18 cellular contexts compared by ENCODE assay signal in the genomic region with DNA sequence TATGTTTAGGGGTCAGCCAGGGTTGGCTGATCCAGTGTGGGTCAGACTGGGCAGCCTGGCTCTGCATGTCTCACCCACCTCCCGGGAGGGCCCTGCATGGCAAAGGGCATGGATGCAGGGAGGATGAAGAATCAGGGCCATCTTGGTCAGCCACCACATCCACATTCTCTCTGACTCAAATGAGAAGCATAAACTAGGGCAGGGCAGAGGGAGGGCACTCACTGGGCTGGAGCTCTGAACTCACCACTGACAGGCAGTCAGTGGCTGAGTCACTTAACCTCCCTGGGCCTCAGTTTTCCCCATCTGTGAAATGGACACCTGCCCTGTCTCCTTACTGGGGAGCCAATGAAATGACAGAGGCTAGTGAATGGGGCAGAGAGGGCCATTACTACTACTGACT. TPM values are rescaled to one million over a fixed set of nuclear protein-coding genes. Genes with fewer than 3 reads are reported as not detected.
DNase-seq lines count a peak whose midpoint lies in the region; ATAC-seq, FAIRE-seq and TF ChIP-seq lines count a peak whose summit lies in the region.
"Had no signal": no experiment of that assay in that cellular context is flagged by ENCODE, and none has a peak within 500 bp of the region (broad histone marks: within the 10 kb centered on the region; RNA-seq: fewer than 3 reads in every experiment).

No MANE protein-coding gene starts in this region.

- CTCF ChIA-PET in PC-3 (lab: Charles Lee) (no interaction called here), H1 (lab: Charles Lee; ENCODE audit: partially characterized antibody) (no interaction called here), T-cell (lab: Charles Lee) (no interaction called here)

- no TSS peak for BruUV-seq in PC-3 (replicated peaks; lab: Mats Ljungman, UMichigan)

- H4K91ac ChIP-seq in H1 (replicated peaks; ENCODE audit: insufficient read length, low read length) = no peak overlapping the region

- no peak overlapping the region for H2BK120ac ChIP-seq in H1 (replicated peaks; ENCODE audit: low read depth, low read length)

- H2BK5ac ChIP-seq in H1 (ENCODE audit: low read depth, low read length) = no peak overlapping the region

- FAIRE-seq in H1 (lab: Jason Lieb, UNC) = no peak
- FAIRE-seq in pancreas (lab: Jason Lieb, UNC) = no peak
- FAIRE-seq: A204.1, GM12892 had no signal

- no peak overlapping the region for H3K4me3 Mint-ChIP-seq in T-cell
- H3K4me3 Mint-ChIP-seq: CD8-positive, alpha-beta T cell; GM23338 had no signal

- no peak overlapping the region for H3K4ac ChIP-seq in H1 (replicated peaks; ENCODE audit: insufficient read length, low read depth, low read length)

- H4K20me1 ChIP-seq in PC-3 (ENCODE audit: low read length) = no peaks in the 10 kb centered on the region
- H4K20me1 ChIP-seq in H1 (replicated peaks in 1 of 2; ENCODE audit: control insufficient read depth in 1 of 2, insufficient read depth in 2 of 2, low read length in 2 of 2) = no peaks in the 10 kb centered on the region
- H4K20me1 ChIP-seq: BLaER1 had no signal

- H3K9me3 Mint-ChIP-seq in T-cell = no peaks in the 10 kb centered on the region
- H3K9me3 Mint-ChIP-seq: CD8-positive, alpha-beta T cell had no signal

- no peak for TF ChIP-seq EP300 in H1 (IDR thresholded peaks at IDR 0.05; ENCODE audit: borderline replicate concordance in 1 of 2, low read depth in 2 of 2, low read length in 2 of 2)

- TF ChIP-seq POLR2A in H1 (IDR thresholded peaks at IDR 0.05; ENCODE audit: control extremely low read depth in 1 of 2, low read depth in 2 of 2, low read length in 2 of 2) = no peak

- no peaks in the 10 kb centered on the region for H3F3A ChIP-seq in PC-3 (ENCODE audit: low read length, unreplicated experiment)

- no peaks in the 10 kb centered on the region for H3K23me2 ChIP-seq in H1 (ENCODE audit: low read depth, low read length)

- no peak overlapping the region for H3K56ac ChIP-seq in H1 (replicated peaks; ENCODE audit: insufficient read length, low read depth, low read length)

- H3K23ac ChIP-seq in H1 (ENCODE audit: insufficient read length) = no peak overlapping the region

- H3K27me3 ChIP-seq in PC-3 (ENCODE audit: low read length) = no peaks in the 10 kb centered on the region
- no peaks in the 10 kb centered on the region for H3K27me3 ChIP-seq in H1 (replicated peaks in 1 of 4; ENCODE audit: control insufficient read depth in 3 of 4, extremely low read depth in 1 of 4, insufficient read depth in 3 of 4, low read length in 3 of 4)
- H3K27me3 ChIP-seq in pancreas = no peaks in the 10 kb centered on the region
- H3K27me3 ChIP-seq: BLaER1, SJSA1 had no signal

- intact Hi-C loops in PC-3 (cut with micrococcal nuclease) (loop anchor here (5.0 kb wide), 1 partner anchor 50 kb away; no protein-coding TSS in a partner anchor), pancreas (cut with DNase I) (no loop called here)

- POLR2A ChIA-PET in PC-3 (lab: Charles Lee; ENCODE audit: unreplicated experiment) = no interaction called here
- POLR2A ChIA-PET in H1 (lab: Charles Lee; ENCODE audit: partially characterized antibody) = no interaction called here
- POLR2A ChIA-PET in T-cell (lab: Charles Lee) = no interaction called here

- H3K4me2 ChIP-seq in PC-3 (ENCODE audit: low read length) (no peak overlapping the region), H1 (ENCODE audit: insufficient read depth in 1 of 2, low read depth in 2 of 2, low read length in 2 of 2) (no peak overlapping the region)
- H3K4me2 ChIP-seq: BLaER1, GM23338 had no signal

- H3K9me3 ChIP-seq in PC-3 (ENCODE audit: low read length) (no peaks in the 10 kb centered on the region), H1 (ENCODE audit: insufficient read depth in 2 of 2, low read depth in 1 of 2, low read length in 1 of 2) (no peaks in the 10 kb centered on the region), pancreas (no peaks in the 10 kb centered on the region)
- H3K9me3 ChIP-seq: BLaER1, SJSA1 had no signal

- H3K27ac Mint-ChIP-seq in T-cell = no peak overlapping the region
- H3K27ac Mint-ChIP-seq: CD8-positive, alpha-beta T cell; GM23338 had no signal

- no peaks in the 10 kb centered on the region for H3K36me3 ChIP-seq in PC-3 (ENCODE audit: low read depth, low read length)
- H3K36me3 ChIP-seq in H1 (ENCODE audit: control insufficient read depth in 2 of 4, insufficient read depth in 4 of 4, low read length in 3 of 4) = no peaks in the 10 kb centered on the region
- H3K36me3 ChIP-seq in pancreas = no peaks in the 10 kb centered on the region
- H3K36me3 ChIP-seq: BLaER1, SJSA1 had no signal

- no peak overlapping the region for H4K8ac ChIP-seq in H1 (ENCODE audit: extremely low read depth, insufficient read depth, low read length)

- no peak overlapping the region for H2BK15ac ChIP-seq in H1 (ENCODE audit: low read length)

- no peak overlapping the region for H2BK12ac ChIP-seq in H1 (ENCODE audit: low read depth, low read length)

- no peaks in the 10 kb centered on the region for H3K4me1 Mint-ChIP-seq in T-cell

- no peaks in the 10 kb centered on the region for H3K79me2 ChIP-seq in PC-3 (ENCODE audit: low read length)
- H3K79me2 ChIP-seq in H1 (ENCODE audit: control insufficient read depth in 1 of 2, insufficient read depth in 2 of 2, low read length in 2 of 2) = no peaks in the 10 kb centered on the region

- H3K4me1 ChIP-seq in PC-3 (ENCODE audit: insufficient read depth, low read length) = peaks cover 11% of the 10 kb centered on the region; the same call in 1 of the 2 replicates
- no peaks in the 10 kb centered on the region for H3K4me1 ChIP-seq in H1 (replicated peaks in 1 of 4; ENCODE audit: control insufficient read depth in 3 of 4, insufficient read depth in 4 of 4, low read length in 3 of 4)
- H3K4me1 ChIP-seq in pancreas = peaks cover 8 to 17% (median 13%) of the 10 kb centered on the region in 3 donors

- WGBS in H1 (ENCODE audit: extremely low coverage in 1 of 2, insufficient coverage in 1 of 2, insufficient read length in 1 of 2, insufficient replicate concordance in 2 of 2, low coverage in 1 of 2, low lambda C conversion rate in 2 of 2, missing lambda C conversion rate in 1 of 2), 2 experiments = 90% methylated on average over 1 of the region's 1 CpG; no CpG with 5 or more reads in 1 of the 2 experiments
- WGBS in pancreas, 2 donors = 47 to 48% methylated on average over 1 of the region's 1 CpG

- H3K27me3 Mint-ChIP-seq in T-cell = peaks cover 16 to 24% of the 10 kb centered on the region in 2 donors

- no peak overlapping the region for H3K27ac ChIP-seq in PC-3 (ENCODE audit: low read length)
- no peak overlapping the region for H3K27ac ChIP-seq in H1 (ENCODE audit: low read depth, low read length)
- H3K27ac ChIP-seq in pancreas = peak overlapping the region in 3 of 4 donors; percentile 36 to 85 (median 64)
- H3K27ac ChIP-seq: BLaER1, SJSA1 had no signal

- no peak overlapping the region for H3K18ac ChIP-seq in H1 (ENCODE audit: extremely low read depth, low read length)

- H3K79me1 ChIP-seq in H1 (ENCODE audit: low read depth, low read length) = no peaks in the 10 kb centered on the region

- ATAC-seq in PC-3 = no peak
- peak in 1 of 4 donors; percentile 1 for ATAC-seq in pancreas
- ATAC-seq in SK-N-SH treated with all-trans-retinoic acid at 6 μM for 48 hours = no peak
- ATAC-seq in T-cell (replicated peaks in 1 of 4) = no peak
- ATAC-seq: CD8-positive, alpha-beta T cell; GM23338 had no signal

- H3K9me2 ChIP-seq in PC-3 (replicated peaks; ENCODE audit: low read length) = no peaks in the 10 kb centered on the region

- no peak overlapping the region for H3K4me3 ChIP-seq in PC-3 (ENCODE audit: low read length)
- H3K4me3 ChIP-seq in H1 (ENCODE audit: extremely low read depth in 1 of 4, insufficient read depth in 2 of 4, low read depth in 3 of 4, low read length in 4 of 4) = no peak overlapping the region
- H3K4me3 ChIP-seq in pancreas = no peak overlapping the region
- H3K4me3 ChIP-seq: BLaER1, GM23338, SJSA1 had no signal

- no peak overlapping the region for H4K5ac ChIP-seq in H1 (ENCODE audit: insufficient read length, low read depth, low read length)

- no peak overlapping the region for H2AK5ac ChIP-seq in H1 (ENCODE audit: low read depth, low read length)

- TF ChIP-seq RAD21 in H1 (IDR thresholded peaks at IDR 0.05 in 1 of 2, conservative IDR thresholded peaks at IDR 0.05 in 1 of 2; ENCODE audit: low read depth in 2 of 2, low read length in 2 of 2) = no peak

- H3K14ac ChIP-seq in H1 (ENCODE audit: insufficient read length) = no peak overlapping the region

- no peaks in the 10 kb centered on the region for H3K36me3 Mint-ChIP-seq in T-cell
- H3K36me3 Mint-ChIP-seq: CD8-positive, alpha-beta T cell had no signal

- H2AFZ ChIP-seq in PC-3 (ENCODE audit: low read length) (no peak overlapping the region), H1 (ENCODE audit: low read length) (no peak overlapping the region)
- H2AFZ ChIP-seq: GM23338 had no signal

- H2BK20ac ChIP-seq in H1 (ENCODE audit: low read length) = no peak overlapping the region

- TF ChIP-seq CTCF in PC-3 (conservative IDR thresholded peaks at IDR 0.05; ENCODE audit: low read depth, low read length) = no peak
- TF ChIP-seq CTCF in H1 (IDR thresholded peaks at IDR 0.05; ENCODE audit: control extremely low read depth in 1 of 3, insufficient read depth in 1 of 3, low read depth in 1 of 3, low read length in 3 of 3) = no peak
- TF ChIP-seq CTCF in pancreas (IDR thresholded peaks at IDR 0.05) = no peak

- DNase-seq in EL (peak; percentile 19), PC-3 (peak; percentile 11), H1 (ENCODE audit: low read depth in 1 of 2, low spot score in 2 of 2) (no peak), pancreas (peak in 2 of 6 donors; percentile 65 to 78), NCI-H774 (lab: John Stamatoyannopoulos, UW) (no peak), T-cell (no peak)
- DNase-seq: CD8-positive, alpha-beta T cell; GDM1; NCI-H1105 treated with DMSO at 0.1 percent for 48 hours; NCI-H187; NCI-H69; OCI-M1 had no signal

- H3K9ac ChIP-seq in PC-3 (ENCODE audit: low read length) (no peak overlapping the region), H1 (replicated peaks in 1 of 4; ENCODE audit: extremely low read depth in 1 of 4, low read depth in 3 of 4, low read length in 3 of 4) (no peak overlapping the region)
- H3K9ac ChIP-seq: BLaER1 had no signal

RNA-seq across cellular contexts. Expression of a gene that starts 4.3 kb away (rescaled TPM):
- total RNA-seq in PC-3 (2014; rRNA removed) (not detected in 2 replicates), pancreas (over 10,000 TPM in 2 of 6 donors, 1,000 to 10,000 TPM in 3, 100 to 1,000 TPM in 1; 360 to 20,184 (median 5,030) TPM), T-cell (1 to 10 TPM in 3 of 5 donors, not detected in 2; 1.3 to 1.8 (median 1.5) TPM)
- total RNA-seq in H1 (2021; fragmentation: NEBNext Ultra II Directional; extraction: Animal tissue kit (Norgen Biotek cat#: 25700)) = not detected in 2 replicates
- polyA plus RNA-seq in H1 (2011; rRNA removed) (not detected in 2 replicates), pancreas (1,000 to 10,000 TPM; 2,295 to 3,502 TPM)
- not detected for polyA plus RNA-seq in H1 (2011; cell fraction: cytosol; rRNA removed)
- polyA plus RNA-seq in H1 (2011; cell fraction: nucleus; rRNA removed) = not detected
- polyA plus RNA-seq in H1 (2012, experiment 1 of 2) = not detected in 4 replicates
- not detected for polyA plus RNA-seq in H1 (2012, experiment 2 of 2)
- not detected for polyA plus RNA-seq in H1 (2013, experiment 1 of 2)
- polyA plus RNA-seq in H1 (2013, experiment 2 of 2) = not detected
- not detected in 2 replicates for polyA minus RNA-seq in H1 (2011; rRNA and poly(A)+ RNA removed)
- not detected for polyA minus RNA-seq in H1 (2011; cell fraction: cytosol; rRNA and poly(A)+ RNA removed)
- not detected for polyA minus RNA-seq in H1 (2011; cell fraction: nucleus; rRNA and poly(A)+ RNA removed)
- total RNA-seq: CD8-positive, alpha-beta T cell; GM23338; SJSA1 had no signal
- polyA plus RNA-seq: GM23338 had no signal

RNA-seq across cellular contexts. Expression of a gene that starts 14.0 kb away (rescaled TPM):
- total RNA-seq in PC-3 (2014; rRNA removed) (0.18 TPM in 1 of 2 replicates, not detected in the other), pancreas (over 10,000 TPM in 1 of 6 donors, 1,000 to 10,000 TPM in 5; 7,866 to 13,867 (median 8,408) TPM), T-cell (1 to 10 TPM; 1.0 to 4.0 (median 3.6) TPM)
- total RNA-seq in H1 (2021; fragmentation: NEBNext Ultra II Directional; extraction: Animal tissue kit (Norgen Biotek cat#: 25700)) = 0.09 TPM in 1 of 2 replicates, not detected in the other
- polyA plus RNA-seq in H1 (2011; rRNA removed) (not detected in 2 replicates), pancreas (1,000 to 10,000 TPM; 3,972 to 5,613 TPM)
- not detected for polyA plus RNA-seq in H1 (2011; cell fraction: cytosol; rRNA removed)
- polyA plus RNA-seq in H1 (2011; cell fraction: nucleus; rRNA removed) = not detected
- polyA plus RNA-seq in H1 (2012, experiment 1 of 2) = not detected in 4 replicates
- not detected for polyA plus RNA-seq in H1 (2012, experiment 2 of 2)
- polyA plus RNA-seq in H1 (2013, experiment 1 of 2) = not detected
- polyA plus RNA-seq in H1 (2013, experiment 2 of 2) = 0.29 TPM
- not detected in 2 replicates for polyA minus RNA-seq in H1 (2011; rRNA and poly(A)+ RNA removed)
- not detected for polyA minus RNA-seq in H1 (2011; cell fraction: cytosol; rRNA and poly(A)+ RNA removed)
- not detected for polyA minus RNA-seq in H1 (2011; cell fraction: nucleus; rRNA and poly(A)+ RNA removed)
- total RNA-seq: SJSA1 had no signal
- polyA plus RNA-seq: GM23338 had no signal

RNA-seq across cellular contexts. Expression of a gene that starts 23.7 kb away (rescaled TPM):
- total RNA-seq in PC-3 (2014; rRNA removed) (not detected in 2 replicates), pancreas (1,000 to 10,000 TPM in 2 of 6 donors, 100 to 1,000 TPM in 4; 310 to 2,290 (median 800) TPM), T-cell (under 1 TPM in 2 of 5 donors, not detected in 3; 0.30 to 0.41 TPM)
- total RNA-seq in H1 (2021; fragmentation: NEBNext Ultra II Directional; extraction: Animal tissue kit (Norgen Biotek cat#: 25700)) = not detected in 2 replicates
- polyA plus RNA-seq in H1 (2011; rRNA removed) (not detected in 2 replicates), pancreas (100 to 1,000 TPM; 186 to 203 TPM)
- not detected for polyA plus RNA-seq in H1 (2011; cell fraction: cytosol; rRNA removed)
- not detected for polyA plus RNA-seq in H1 (2011; cell fraction: nucleus; rRNA removed)
- polyA plus RNA-seq in H1 (2012, experiment 1 of 2) = not detected in 4 replicates
- not detected for polyA plus RNA-seq in H1 (2012, experiment 2 of 2)
- not detected for polyA plus RNA-seq in H1 (2013, experiment 1 of 2)
- polyA plus RNA-seq in H1 (2013, experiment 2 of 2) = not detected
- polyA minus RNA-seq in H1 (2011; rRNA and poly(A)+ RNA removed) = not detected in 2 replicates
- not detected for polyA minus RNA-seq in H1 (2011; cell fraction: cytosol; rRNA and poly(A)+ RNA removed)
- polyA minus RNA-seq in H1 (2011; cell fraction: nucleus; rRNA and poly(A)+ RNA removed) = not detected
- total RNA-seq: CD8-positive, alpha-beta T cell; GM23338; SJSA1 had no signal
- polyA plus RNA-seq: GM23338 had no signal

RNA-seq across cellular contexts. Expression of a gene that starts 42.5 kb away (rescaled TPM):
- total RNA-seq in PC-3 (2014; rRNA removed) = 192 and 271 TPM in 2 replicates
- 23.5 and 25.1 TPM in 2 replicates for total RNA-seq in H1 (2021; fragmentation: NEBNext Ultra II Directional; extraction: Animal tissue kit (Norgen Biotek cat#: 25700))
- 24.4 and 30.8 TPM in 2 replicates for polyA plus RNA-seq in H1 (2011; rRNA removed)
- 24.6 TPM for polyA plus RNA-seq in H1 (2011; cell fraction: cytosol; rRNA removed)
- polyA plus RNA-seq in H1 (2011; cell fraction: nucleus; rRNA removed) = 22.1 TPM
- polyA plus RNA-seq in H1 (2012, experiment 1 of 2) = 16.3 to 23.1 TPM (median 20.7 TPM) in 4 replicates
- polyA plus RNA-seq in H1 (2012, experiment 2 of 2) = 23.1 TPM
- 16.3 TPM for polyA plus RNA-seq in H1 (2013, experiment 1 of 2)
- 16.6 TPM for polyA plus RNA-seq in H1 (2013, experiment 2 of 2)
- polyA minus RNA-seq in H1 (2011; rRNA and poly(A)+ RNA removed) = 4.3 and 4.8 TPM in 2 replicates
- 16.7 TPM for polyA minus RNA-seq in H1 (2011; cell fraction: cytosol; rRNA and poly(A)+ RNA removed)
- 5.9 TPM for polyA minus RNA-seq in H1 (2011; cell fraction: nucleus; rRNA and poly(A)+ RNA removed)
- total RNA-seq in pancreas = 10 to 100 TPM; 35.9 to 43.6 (median 38.8) TPM
- polyA plus RNA-seq in pancreas = 10 to 100 TPM; 30.5 to 47.4 TPM
- total RNA-seq in T-cell = 100 to 1,000 TPM in 1 of 5 donors, 10 to 100 TPM in 4; 49.1 to 125 (median 63.6) TPM

Comparison
In these comparisons a context has a peak if more than half of its experiments do, and no peak if none do; other contexts are left out.
1. DNase-seq: peak in EL (single experiment) and PC-3 (single experiment); none in H1 (0 of 2), NCI-H774 (single experiment) and T-cell (0 of 34).
2. H3K27ac ChIP-seq: peak in pancreas (3 of 4); none in PC-3 (single experiment) and H1 (single experiment).
3. RNA of a gene that starts 4.3 kb away (total RNA-seq): 360 to 20,184 TPM in pancreas; 1.3 to 1.8 TPM in T-cell, not detected in PC-3 and not detected in H1; every median in the first group is over 100 times any median in the second.
4. RNA of a gene that starts 14.0 kb away (total RNA-seq): 7,866 to 13,867 TPM in pancreas; 1.0 to 4.0 TPM in T-cell, 0.18 TPM in PC-3 and 0.09 TPM in H1; every median in the first group is over 1,000 times any median in the second.
5. RNA of a gene that starts 23.7 kb away (total RNA-seq): 310 to 2,290 TPM in pancreas; 0.30 to 0.41 TPM in T-cell, not detected in PC-3 and not detected in H1; every median in the first group is over 100 times any median in the second.